In the genomic region with DNA sequence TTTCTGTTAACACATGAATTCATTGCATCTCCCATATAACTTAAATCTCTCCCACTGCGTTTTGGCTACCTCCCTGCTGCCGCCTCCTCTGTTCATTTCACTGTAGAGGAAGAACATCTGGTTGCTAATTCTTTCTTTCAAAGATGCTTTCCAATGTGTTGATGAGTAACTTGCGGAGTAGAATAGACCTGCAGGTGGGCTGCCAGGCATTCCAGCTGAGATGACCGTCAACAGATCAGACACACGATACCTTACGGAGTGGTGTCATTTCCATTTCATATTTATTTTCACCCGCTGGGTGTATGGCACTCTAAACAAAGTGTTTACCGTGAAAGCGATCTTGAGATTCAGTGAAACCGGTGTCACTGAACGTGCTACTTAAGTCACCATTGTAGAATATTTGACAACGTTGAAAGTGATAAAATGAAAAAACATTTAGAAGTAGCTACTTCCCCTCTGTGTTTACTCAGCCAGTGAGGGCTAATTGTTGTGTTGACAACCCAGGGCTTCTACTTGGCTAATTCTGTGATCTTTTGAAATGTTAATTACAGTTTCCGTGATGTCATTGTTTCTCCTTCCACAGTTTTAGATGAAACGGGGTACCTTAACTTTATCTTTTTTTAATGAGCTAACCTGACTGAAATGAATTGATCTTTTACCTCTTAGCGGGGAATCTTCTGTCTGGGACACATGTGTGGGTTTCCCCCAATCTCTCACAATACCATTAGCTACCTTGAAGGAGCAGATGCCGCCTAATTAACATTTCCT, we compare ENCODE assay signal across 1 cellular context.
A peak's percentile ranks its signal among the peaks of the same experiment; 100 is the strongest.
TF ChIP-seq lines count a peak whose summit lies in the region.

No MANE protein-coding gene starts in this region.

TF ChIP-seq in GM12878, 131 proteins besides CTCF, POLR2A, EP300 and RAD21 (continued from another document):
- TF ChIP-seq ATF3 (IDR thresholded peaks at IDR 0.05; ENCODE audit: borderline replicate concordance, extremely low read depth, low read depth, low read length), result no peak
- peak; percentile 48 to 65; a peak in 2 of 4 replicates for TF ChIP-seq BHLHE40 (IDR thresholded peaks at IDR 0.05; ENCODE audit: borderline replicate concordance in 1 of 2, low read depth in 2 of 2, low read length in 1 of 2)
- TF ChIP-seq BCL11A (IDR thresholded peaks at IDR 0.05; ENCODE audit: low read depth, low read length), result no peak
- peak; percentile 91 for TF ChIP-seq ATF7 (IDR thresholded peaks at IDR 0.05; ENCODE audit: low read depth)
